Comparison of ENCODE assay signal across 1 cellular context in the genomic region with DNA sequence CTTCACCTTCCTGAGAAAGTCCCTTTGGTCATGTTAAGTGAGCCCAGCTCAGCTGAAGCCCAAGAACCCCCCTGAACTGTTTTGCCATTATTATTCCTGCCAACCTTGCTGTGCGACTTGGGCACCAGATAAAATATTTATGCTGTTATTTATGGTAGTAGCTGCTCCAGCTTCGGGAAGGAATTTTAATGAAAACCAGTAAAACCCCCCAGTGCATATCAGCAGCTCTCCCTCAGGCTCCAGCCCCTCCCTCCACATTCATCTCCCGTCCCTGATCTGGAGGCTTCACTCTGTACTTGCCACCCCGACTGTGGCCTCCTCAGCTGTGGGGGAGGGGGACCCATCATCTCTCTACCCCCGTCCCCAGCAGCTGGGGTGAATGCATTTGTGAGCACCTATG.
TF ChIP-seq lines count a peak whose summit lies in the region.

No MANE protein-coding gene starts in this region.

TF ChIP-seq in SK-N-SH treated with all-trans-retinoic acid at 6 μM for 48 hours, 23 proteins besides CTCF, POLR2A, EP300 and RAD21 (continued from another document):
- TF ChIP-seq, protein P1, sequence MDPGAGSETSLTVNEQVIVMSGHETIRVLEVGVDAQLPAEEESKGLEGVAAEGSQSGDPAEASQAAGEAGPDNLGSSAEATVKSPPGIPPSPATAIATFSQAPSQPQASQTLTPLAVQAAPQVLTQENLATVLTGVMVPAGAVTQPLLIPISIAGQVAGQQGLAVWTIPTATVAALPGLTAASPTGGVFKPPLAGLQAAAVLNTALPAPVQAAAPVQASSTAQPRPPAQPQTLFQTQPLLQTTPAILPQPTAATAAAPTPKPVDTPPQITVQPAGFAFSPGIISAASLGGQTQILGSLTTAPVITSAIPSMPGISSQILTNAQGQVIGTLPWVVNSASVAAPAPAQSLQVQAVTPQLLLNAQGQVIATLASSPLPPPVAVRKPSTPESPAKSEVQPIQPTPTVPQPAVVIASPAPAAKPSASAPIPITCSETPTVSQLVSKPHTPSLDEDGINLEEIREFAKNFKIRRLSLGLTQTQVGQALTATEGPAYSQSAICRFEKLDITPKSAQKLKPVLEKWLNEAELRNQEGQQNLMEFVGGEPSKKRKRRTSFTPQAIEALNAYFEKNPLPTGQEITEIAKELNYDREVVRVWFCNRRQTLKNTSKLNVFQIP (CRISPR knock-in tag; IDR thresholded peaks at IDR 0.05; ENCODE audit: borderline replicate concordance, low read depth): no peak
